19 cellular contexts compared by ENCODE assay signal in the genomic region with DNA sequence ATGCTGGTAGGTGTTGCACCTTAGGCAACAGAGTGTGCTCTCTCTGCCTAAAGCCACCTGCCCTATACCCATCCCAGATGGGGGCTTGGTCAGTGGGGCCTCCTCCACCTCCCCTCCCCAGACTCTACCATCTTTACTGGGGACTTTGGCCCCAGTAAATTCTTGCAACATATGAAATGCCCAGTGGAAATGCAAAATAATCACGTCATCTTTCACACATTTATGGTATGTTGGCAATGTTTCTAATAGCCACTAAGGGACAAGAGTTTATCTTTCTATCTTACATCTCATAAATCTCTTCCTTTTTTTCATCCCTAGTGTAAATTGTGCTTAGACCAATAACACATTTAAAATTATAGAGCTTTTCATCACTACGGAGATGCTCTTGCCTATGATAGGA.
DNase-seq lines count a peak whose midpoint lies in the region; ATAC-seq and TF ChIP-seq lines count a peak whose summit lies in the region.
"Had no signal": no experiment of that assay in that cellular context is flagged by ENCODE, and none has a peak within 500 bp of the region (broad histone marks: within the 10 kb centered on the region; RNA-seq: fewer than 3 reads in every experiment).

No MANE protein-coding gene starts in this region.

- H3K4me3 ChIP-seq in muscle layer of duodenum (ENCODE audit: low read depth in 1 of 2, low read length in 2 of 2) = no peak overlapping the region
- H3K4me3 ChIP-seq: ascending aorta, MG63, SJCRH30 had no signal

- DNase-seq in A172 (ENCODE audit: low spot score) (peak; percentile 73), HuH-7 (ENCODE audit: low spot score) (peak; percentile 53), amygdala (lab: John Stamatoyannopoulos, UW) (no peak), mucosa of gallbladder (ENCODE audit: low spot score) (no peak), NCI-H2107 (lab: John Stamatoyannopoulos, UW) (no peak)
- DNase-seq: activated CD8-positive, alpha-beta memory T cell treated with anti-CD3 and anti-CD28 coated beads, Interleukin-2, amount 50 U/mL, for 4 hours; DMS79; naive thymus-derived CD4-positive, alpha-beta T cell; NCI-H187; NCI-H524 treated with DMSO at 0.1 percent for 48 hours; SJCRH30; stimulated activated CD4-positive, alpha-beta T cell treated with anti-CD3 and anti-CD28 coated beads, Interleukin-12 subunit alpha, Interleukin-12 subunit beta, amount 100 ng/mL, for 4 hours; stimulated activated naive B cell treated with anti-CD40 and anti-IgM and Interleukin-4, amounts not matched to agents 10 μg/mL and 1 μg/mL and 100 μg/mL, for 72 hours; T-helper 9 cell had no signal

- peaks cover 6% of the 10 kb centered on the region for H3K27me3 Mint-ChIP-seq in brain

- H3K36me3 ChIP-seq in muscle layer of duodenum (ENCODE audit: control insufficient read depth in 1 of 2, insufficient read depth in 2 of 2, low read length in 2 of 2) = no peaks in the 10 kb centered on the region
- H3K36me3 ChIP-seq: ascending aorta, MG63, SJCRH30 had no signal

- H3K27me3 ChIP-seq in muscle layer of duodenum (ENCODE audit: low read depth, low read length) = no peaks in the 10 kb centered on the region
- H3K27me3 ChIP-seq: ascending aorta, MG63, SJCRH30 had no signal

- H3K27ac Mint-ChIP-seq in brain = peak overlapping the region; percentile 27 to 80 (median 59)
- H3K27ac Mint-ChIP-seq: naive thymus-derived CD4-positive, alpha-beta T cell; stimulated activated naive B cell treated with anti-CD40 and anti-IgM and Interleukin-4, amounts not matched to agents 10 μg/mL and 1 μg/mL and 100 μg/mL, for 72 hours had no signal

- ATAC-seq in HG03469 (IDR thresholded peaks at IDR 0.05; ENCODE audit: unreplicated experiment) = no peak
- ATAC-seq: stimulated activated naive B cell treated with anti-CD40 and anti-IgM and Interleukin-4, amounts not matched to agents 10 μg/mL and 1 μg/mL and 100 μg/mL, for 72 hours had no signal

- TF ChIP-seq CTCF in brain (conservative IDR thresholded peaks at IDR 0.05) = no peak

- peak overlapping the region in 1 of 5 experiments; percentile 19 for H3K4me3 Mint-ChIP-seq in brain
- H3K4me3 Mint-ChIP-seq: naive thymus-derived CD4-positive, alpha-beta T cell; stimulated activated naive B cell treated with anti-CD40 and anti-IgM and Interleukin-4, amounts not matched to agents 10 μg/mL and 1 μg/mL and 100 μg/mL, for 72 hours had no signal

- no peaks in the 10 kb centered on the region for H3K36me3 Mint-ChIP-seq in brain
- H3K36me3 Mint-ChIP-seq: naive thymus-derived CD4-positive, alpha-beta T cell; stimulated activated naive B cell treated with anti-CD40 and anti-IgM and Interleukin-4, amounts not matched to agents 10 μg/mL and 1 μg/mL and 100 μg/mL, for 72 hours had no signal

- H3K9me3 ChIP-seq in muscle layer of duodenum (ENCODE audit: control insufficient read depth in 1 of 2, low read length in 2 of 2) = no peaks in the 10 kb centered on the region
- H3K9me3 ChIP-seq: ascending aorta, MG63, SJCRH30 had no signal

- H3K27ac ChIP-seq in muscle layer of duodenum (ENCODE audit: low read length) = peak overlapping the region; percentile 32
- H3K27ac ChIP-seq: ascending aorta, SJCRH30 had no signal

- H3K9me3 Mint-ChIP-seq in brain = no peaks in the 10 kb centered on the region
- H3K9me3 Mint-ChIP-seq: naive thymus-derived CD4-positive, alpha-beta T cell; stimulated activated naive B cell treated with anti-CD40 and anti-IgM and Interleukin-4, amounts not matched to agents 10 μg/mL and 1 μg/mL and 100 μg/mL, for 72 hours had no signal

- peaks cover 49% of the 10 kb centered on the region for H3K4me1 Mint-ChIP-seq in brain

- peaks cover 0 to 5% of the 10 kb centered on the region in 2 donors for H3K4me1 ChIP-seq in muscle layer of duodenum (ENCODE audit: control insufficient read depth in 1 of 2, insufficient read depth in 2 of 2, low read length in 2 of 2)
- H3K4me1 ChIP-seq: SJCRH30 had no signal

Comparison
In these comparisons a context has a peak if more than half of its experiments do, and no peak if none do; other contexts are left out.
1. DNase-seq: peak in A172 (single experiment) and HuH-7 (single experiment); none in amygdala (0 of 56), mucosa of gallbladder (single experiment) and NCI-H2107 (single experiment).